In the genomic region with DNA sequence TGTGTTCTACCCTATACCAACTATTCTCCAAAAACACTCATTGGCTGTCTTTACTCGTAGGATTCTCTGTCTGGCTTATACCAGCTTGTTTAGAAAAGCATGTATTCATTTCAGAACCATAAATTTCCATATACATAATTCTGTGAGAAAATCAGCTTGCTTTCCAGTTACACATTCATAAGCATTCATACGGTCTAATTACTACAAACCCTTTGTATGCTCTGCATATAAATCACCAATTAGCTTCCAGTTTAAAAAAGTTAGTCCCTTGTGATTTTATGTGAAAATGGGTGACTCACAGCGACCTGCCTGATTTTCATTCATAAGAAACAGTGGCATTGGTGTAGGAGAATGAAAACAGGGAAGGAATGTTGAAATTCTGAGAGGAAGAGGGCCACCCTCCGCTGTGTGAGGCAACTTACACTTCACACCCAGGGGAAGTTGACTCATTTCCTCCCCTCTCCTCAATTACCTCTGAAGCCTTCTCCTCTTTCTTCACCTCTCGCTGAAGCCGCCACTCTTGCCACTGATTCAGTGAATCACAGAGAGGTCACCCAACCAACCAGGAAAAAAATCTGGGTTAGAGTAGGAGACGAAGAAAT, we compare ENCODE assay signal across 8 cellular contexts.
DNase-seq lines count a peak whose midpoint lies in the region; ATAC-seq and TF ChIP-seq lines count a peak whose summit lies in the region.

No MANE protein-coding gene starts in this region.

- no peak for TF ChIP-seq CTCF in mammary epithelial cell (conservative IDR thresholded peaks at IDR 0.05 in 1 of 2, IDR thresholded peaks at IDR 0.05 in 1 of 2; ENCODE audit: extremely low read depth in 1 of 2, insufficient read depth in 1 of 2, low read depth in 1 of 2, low read length in 2 of 2)
- no peak for TF ChIP-seq CTCF in BE2C (IDR thresholded peaks at IDR 0.05; ENCODE audit: low read depth, low read length)

- peaks cover 15% of the 10 kb centered on the region for H3K4me1 ChIP-seq in mammary epithelial cell (ENCODE audit: insufficient read depth, low read length)
- H3K4me1 ChIP-seq in naive thymus-derived CD4-positive, alpha-beta T cell (ENCODE audit: control insufficient read depth in 2 of 2, insufficient read depth in 2 of 2, low read length in 2 of 2) = no peaks in the 10 kb centered on the region
- no peaks in the 10 kb centered on the region for H3K4me1 ChIP-seq in BE2C

- in situ Hi-C loops in mammary epithelial cell (cut with MboI; ENCODE audit: low sequenced_read_pairs in 2 of 2) = no loop called here

- H3K27me3 Mint-ChIP-seq in naive thymus-derived CD4-positive, alpha-beta T cell = peaks cover 6 to 41% (median 25%) of the 10 kb centered on the region in 5 donors

- H3K9ac ChIP-seq in mammary epithelial cell (ENCODE audit: insufficient read depth, low read length) = no peak overlapping the region

- H2AFZ ChIP-seq in mammary epithelial cell (ENCODE audit: low read depth, low read length) = no peak overlapping the region

- H3K4me2 ChIP-seq in mammary epithelial cell (ENCODE audit: insufficient read depth, low read depth, low read length) = peak overlapping the region; percentile 68

- peaks cover 1 to 12% (median 5%) of the 10 kb centered on the region in 11 donors for H3K9me3 Mint-ChIP-seq in naive thymus-derived CD4-positive, alpha-beta T cell

- no peak overlapping the region for H3K4me3 Mint-ChIP-seq in naive thymus-derived CD4-positive, alpha-beta T cell

- no peak overlapping the region for H3K4me3 ChIP-seq in mammary epithelial cell (replicated peaks in 1 of 3; ENCODE audit: insufficient read depth in 1 of 3, low read depth in 2 of 3, low read length in 3 of 3)
- H3K4me3 ChIP-seq in naive thymus-derived CD4-positive, alpha-beta T cell (ENCODE audit: low read length) = no peak overlapping the region
- H3K4me3 ChIP-seq in BE2C (ENCODE audit: low read depth, low read length) = no peak overlapping the region

- peaks cover 0 to 8% (median 0%) of the 10 kb centered on the region in 5 donors for H3K36me3 Mint-ChIP-seq in naive thymus-derived CD4-positive, alpha-beta T cell

- DNase-seq in GM04503 (ENCODE audit: low read depth) (peak; percentile 20), NOMO-1 treated with DMSO at 0.1 percent for 48 hours (lab: John Stamatoyannopoulos, UW; ENCODE audit: unreplicated experiment) (peak; percentile 97), mammary epithelial cell (peak; percentile 91), BE2C (no peak), NCI-H1105 (lab: John Stamatoyannopoulos, UW) (no peak)
- peak in 1 of 9 donors; percentile 22 for DNase-seq in naive thymus-derived CD4-positive, alpha-beta T cell

- H3K27ac Mint-ChIP-seq in naive thymus-derived CD4-positive, alpha-beta T cell = no peak overlapping the region

- H3K27me3 ChIP-seq in mammary epithelial cell (ENCODE audit: insufficient read depth, low read length) = no peaks in the 10 kb centered on the region
- H3K27me3 ChIP-seq in naive thymus-derived CD4-positive, alpha-beta T cell (ENCODE audit: control insufficient read depth in 2 of 2, insufficient read depth in 2 of 2, low read length in 2 of 2) = no peaks in the 10 kb centered on the region
- H3K27me3 ChIP-seq in BE2C = no peaks in the 10 kb centered on the region

- no peaks in the 10 kb centered on the region for H3K79me2 ChIP-seq in mammary epithelial cell (ENCODE audit: insufficient read depth, low read length)

- CTCF ChIA-PET in mammary epithelial cell (lab: Charles Lee; ENCODE audit: low non-redundant PET) = interaction anchor here (0.7 kb wide), 1 partner anchor 33 kb away, joined by 7 read pairs; no protein-coding TSS in a partner anchor
- CTCF ChIA-PET in naive thymus-derived CD4-positive, alpha-beta T cell (lab: Charles Lee) = no interaction called here

- POLR2A ChIA-PET in naive thymus-derived CD4-positive, alpha-beta T cell (lab: Charles Lee) = no interaction called here

- 18% methylated on average over 7 of the region's 7 CpGs for WGBS in mammary epithelial cell (ENCODE audit: low coverage, missing lambda C conversion rate)

- intact Hi-C loops in mammary epithelial cell (cut with micrococcal nuclease) = no loop called here
- intact Hi-C loops in naive thymus-derived CD4-positive, alpha-beta T cell (cut with micrococcal nuclease) = no loop called here

- ATAC-seq in naive thymus-derived CD4-positive, alpha-beta T cell = peak; percentile 87
- no peak for ATAC-seq in GM21825 (IDR thresholded peaks at IDR 0.05; ENCODE audit: unreplicated experiment)
- no peak for ATAC-seq in HG03175 (IDR thresholded peaks at IDR 0.05; ENCODE audit: unreplicated experiment)

- no peaks in the 10 kb centered on the region for H3K36me3 ChIP-seq in mammary epithelial cell (ENCODE audit: insufficient read depth, low read length)
- no peaks in the 10 kb centered on the region for H3K36me3 ChIP-seq in naive thymus-derived CD4-positive, alpha-beta T cell (ENCODE audit: control insufficient read depth in 2 of 3, insufficient read depth in 3 of 3, low read length in 3 of 3)
- H3K36me3 ChIP-seq in BE2C = no peaks in the 10 kb centered on the region

- H3K27ac ChIP-seq in mammary epithelial cell (ENCODE audit: insufficient read depth, low read depth, low read length) = peak overlapping the region; percentile 43
- H3K27ac ChIP-seq in naive thymus-derived CD4-positive, alpha-beta T cell (ENCODE audit: low read depth, low read length) = no peak overlapping the region

- H3K9me3 ChIP-seq in mammary epithelial cell (replicated peaks; ENCODE audit: insufficient read depth, low read length) = no peaks in the 10 kb centered on the region
- H3K9me3 ChIP-seq in naive thymus-derived CD4-positive, alpha-beta T cell (ENCODE audit: control insufficient read depth in 2 of 3, low read length in 3 of 3) = no peaks in the 10 kb centered on the region
- H3K9me3 ChIP-seq in BE2C = no peaks in the 10 kb centered on the region

- BruUV-seq in mammary epithelial cell (replicated peaks; lab: Mats Ljungman, UMichigan) = no TSS peak

- H4K20me1 ChIP-seq in mammary epithelial cell (ENCODE audit: insufficient read depth, low read length) = no peaks in the 10 kb centered on the region

- dilution Hi-C loops in mammary epithelial cell (cut with HindIII; ENCODE audit: low sequenced_read_pairs) = no loop called here

- peaks cover 0 to 14% (median 0%) of the 10 kb centered on the region in 7 donors for H3K4me1 Mint-ChIP-seq in naive thymus-derived CD4-positive, alpha-beta T cell

Comparison
In these comparisons a context has a peak if more than half of its experiments do, and no peak if none do; other contexts are left out.
1. DNase-seq: peak in GM04503 (single experiment), NOMO-1 treated with DMSO at 0.1 percent for 48 hours (single experiment) and mammary epithelial cell (single experiment); none in BE2C (single experiment) and NCI-H1105 (single experiment).